Comparison of ENCODE assay signal across 9 cellular contexts in the genomic region with DNA sequence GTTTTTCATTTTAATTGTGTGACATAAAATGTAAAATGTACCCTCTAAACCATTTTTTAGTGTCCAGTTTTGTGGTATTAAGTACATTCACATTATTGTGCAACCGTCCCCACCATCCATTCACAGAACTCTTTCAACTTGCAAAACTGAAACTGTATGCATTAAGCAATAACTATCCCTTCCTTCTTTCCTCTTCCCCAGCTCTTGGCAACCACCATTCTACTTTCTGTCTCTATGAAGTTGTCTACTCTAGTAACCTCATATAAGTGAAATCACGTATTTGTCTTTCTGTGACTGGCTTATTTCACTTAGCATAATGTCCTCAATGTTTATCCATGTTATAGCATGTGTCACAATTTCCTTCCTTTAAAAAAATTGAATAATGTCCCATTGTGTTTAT.
DNase-seq lines count a peak whose midpoint lies in the region; ATAC-seq and FAIRE-seq lines count a peak whose summit lies in the region.
"Had no signal": no experiment of that assay in that cellular context is flagged by ENCODE, and none has a peak within 500 bp of the region (broad histone marks: within the 10 kb centered on the region; RNA-seq: fewer than 3 reads in every experiment).

No MANE protein-coding gene starts in this region.

- FAIRE-seq in GM19239 (lab: Jason Lieb, UNC): peak; percentile 66

- no peaks in the 10 kb centered on the region for H3K27me3 Mint-ChIP-seq in activated naive CD4-positive, alpha-beta T cell treated with anti-CD3 and anti-CD28 coated beads, Interleukin-2, amount 10 ng/mL, durations not matched to agents 7 days and 5 days

- DNase-seq in GM19239 (ENCODE audit: insufficient read length, low spot score) (no peak), SIG-M5 (lab: John Stamatoyannopoulos, UW) (peak; percentile 86), sciatic nerve (ENCODE audit: low spot score) (no peak), SHP77 treated with DMSO at 0.1 percent for 48 hours (lab: John Stamatoyannopoulos, UW) (no peak), mesenteric fat pad (ENCODE audit: low spot score) (no peak)
- DNase-seq in activated naive CD4-positive, alpha-beta T cell treated with anti-CD3 and anti-CD28 coated beads, Interleukin-2, amount 10 ng/mL, durations not matched to agents 7 days and 5 days: no peak
- no peak for DNase-seq in activated CD4-positive, CD25-positive, alpha-beta regulatory T cell treated with anti-CD3 and anti-CD28 coated beads, Interleukin-2, amount 50 U/mL, for 72 hours

- peaks cover 51% of the 10 kb centered on the region for H3K4me1 Mint-ChIP-seq in activated naive CD4-positive, alpha-beta T cell treated with anti-CD3 and anti-CD28 coated beads, Interleukin-2, amount 10 ng/mL, durations not matched to agents 7 days and 5 days

- intact Hi-C loops in sciatic nerve (cut with DNase I): no loop called here

- no peak overlapping the region for H3K27ac Mint-ChIP-seq in activated naive CD4-positive, alpha-beta T cell treated with anti-CD3 and anti-CD28 coated beads, Interleukin-2, amount 10 ng/mL, durations not matched to agents 7 days and 5 days
- H3K27ac Mint-ChIP-seq: progenitor cell of endocrine pancreas had no signal

- no peak overlapping the region for H3K4me3 Mint-ChIP-seq in activated naive CD4-positive, alpha-beta T cell treated with anti-CD3 and anti-CD28 coated beads, Interleukin-2, amount 10 ng/mL, durations not matched to agents 7 days and 5 days

- ATAC-seq in HG03060 (IDR thresholded peaks at IDR 0.05; ENCODE audit: low read depth, unreplicated experiment): peak; percentile 50
- ATAC-seq in sciatic nerve: peak; percentile 70

- CTCF ChIA-PET in activated naive CD4-positive, alpha-beta T cell treated with anti-CD3 and anti-CD28 coated beads, Interleukin-2, amount 10 ng/mL, durations not matched to agents 7 days and 5 days (lab: Charles Lee): interaction anchor here (1.3 kb wide), 1 partner anchor 8 kb away, joined by 4 read pairs; no protein-coding TSS in a partner anchor

- H3K36me3 Mint-ChIP-seq in activated naive CD4-positive, alpha-beta T cell treated with anti-CD3 and anti-CD28 coated beads, Interleukin-2, amount 10 ng/mL, durations not matched to agents 7 days and 5 days: peaks cover 30% of the 10 kb centered on the region

- peaks cover 3% of the 10 kb centered on the region for H3K9me3 Mint-ChIP-seq in activated naive CD4-positive, alpha-beta T cell treated with anti-CD3 and anti-CD28 coated beads, Interleukin-2, amount 10 ng/mL, durations not matched to agents 7 days and 5 days
